ENCODE assay signal across 16 cellular contexts in the genomic region with DNA sequence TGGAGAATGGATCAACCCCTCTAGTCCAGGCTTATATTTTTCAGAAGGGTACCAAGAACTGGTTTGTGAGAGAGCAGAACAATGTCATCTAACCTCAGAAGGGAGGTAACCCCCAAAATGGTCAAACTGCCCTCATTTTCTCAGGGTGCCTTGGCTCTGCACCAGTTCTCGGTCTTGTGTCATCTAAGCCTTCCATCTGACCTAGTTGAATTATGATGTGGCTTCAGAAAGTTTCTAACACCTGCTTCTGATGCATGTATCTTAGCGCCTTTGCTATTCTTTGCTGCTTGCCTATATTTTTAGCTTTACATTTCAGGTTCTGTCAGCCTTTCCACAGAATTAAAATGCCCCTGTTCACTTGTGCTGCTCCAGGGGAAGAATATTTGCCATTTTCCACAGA.
DNase-seq lines count a peak whose midpoint lies in the region; ATAC-seq and TF ChIP-seq lines count a peak whose summit lies in the region.
"Had no signal": no experiment of that assay in that cellular context is flagged by ENCODE, and none has a peak within 500 bp of the region (broad histone marks: within the 10 kb centered on the region; RNA-seq: fewer than 3 reads in every experiment).

No MANE protein-coding gene starts in this region.

- H3K27me3 Mint-ChIP-seq in chondrocyte (ENCODE audit: low read depth): peaks cover 68% of the 10 kb centered on the region

- H2AFZ ChIP-seq in KMS-11 (ENCODE audit: low read depth): no peak overlapping the region

- no peaks in the 10 kb centered on the region for H3K4me1 Mint-ChIP-seq in chondrocyte (ENCODE audit: low read depth)
- H3K4me1 Mint-ChIP-seq: activated naive CD8-positive, alpha-beta T cell treated with anti-CD3 and anti-CD28 coated beads, Interleukin-2, amount 50 U/mL, for 24 hours had no signal

- ATAC-seq in GM18858 (IDR thresholded peaks at IDR 0.05; ENCODE audit: unreplicated experiment): peak; percentile 92
- ATAC-seq in GM21390 (IDR thresholded peaks at IDR 0.05; ENCODE audit: unreplicated experiment): peak; percentile 91
- peak; percentile 80 for ATAC-seq in HG02973 (IDR thresholded peaks at IDR 0.05; ENCODE audit: unreplicated experiment)
- no peak for ATAC-seq in omental fat pad (ENCODE audit: low FRiP score)
- ATAC-seq: activated naive CD8-positive, alpha-beta T cell treated with anti-CD3 and anti-CD28 coated beads, Interleukin-2, amount 50 U/mL, for 24 hours had no signal

- peak overlapping the region; percentile 22; the same call in 1 of the 2 replicates for H3K9ac ChIP-seq in KMS-11
- H3K9ac ChIP-seq: BLaER1 had no signal

- no peak overlapping the region for H3K27ac Mint-ChIP-seq in chondrocyte (ENCODE audit: unreplicated experiment)
- H3K27ac Mint-ChIP-seq: activated naive CD8-positive, alpha-beta T cell treated with anti-CD3 and anti-CD28 coated beads, Interleukin-2, amount 50 U/mL, for 24 hours; nephron progenitor cell had no signal

- H3K27ac ChIP-seq in KMS-11 (peak overlapping the region; percentile 82), dorsolateral prefrontal cortex (no peak overlapping the region)
- H3K27ac ChIP-seq: BLaER1, colonic mucosa, esophagus squamous epithelium, left ventricle myocardium inferior had no signal

- H3K27me3 ChIP-seq in KMS-11 (ENCODE audit: insufficient read depth, low read depth): no peaks in the 10 kb centered on the region
- peaks cover 0 to 3% (median 0%) of the 10 kb centered on the region in 45 donors for H3K27me3 ChIP-seq in dorsolateral prefrontal cortex
- H3K27me3 ChIP-seq: BLaER1, colonic mucosa had no signal

- no peak for TF ChIP-seq CTCF in KMS-11 (conservative IDR thresholded peaks at IDR 0.05; ENCODE audit: low read depth, low read length)
- no peak for TF ChIP-seq CTCF in omental fat pad (IDR thresholded peaks at IDR 0.05)
- TF ChIP-seq CTCF in dorsolateral prefrontal cortex (IDR thresholded peaks at IDR 0.05 in 54 of 56, conservative IDR thresholded peaks at IDR 0.05 in 2 of 56; ENCODE audit: low read depth in 1 of 56, partially characterized antibody in 56 of 56): no peak
- no peak for TF ChIP-seq CTCF in chondrocyte (IDR thresholded peaks at IDR 0.05)

- H3K36me3 Mint-ChIP-seq in chondrocyte (ENCODE audit: low read depth): no peaks in the 10 kb centered on the region

- intact Hi-C loops in dorsolateral prefrontal cortex (cut with DNase I): no loop called here

- H3K4me1 ChIP-seq in KMS-11 (ENCODE audit: low read depth, poor library complexity, severe bottlenecking): peaks cover 100% of the 10 kb centered on the region
- H3K4me1 ChIP-seq: colonic mucosa, esophagus squamous epithelium, left ventricle myocardium inferior had no signal

- H3K9me3 Mint-ChIP-seq in chondrocyte (ENCODE audit: low read depth): no peaks in the 10 kb centered on the region
- H3K9me3 Mint-ChIP-seq: activated naive CD8-positive, alpha-beta T cell treated with anti-CD3 and anti-CD28 coated beads, Interleukin-2, amount 50 U/mL, for 24 hours; nephron progenitor cell had no signal

- no peaks in the 10 kb centered on the region for H4K20me1 ChIP-seq in KMS-11 (ENCODE audit: insufficient read depth)
- H4K20me1 ChIP-seq: BLaER1 had no signal

- H3K4me3 ChIP-seq in KMS-11 (IDR thresholded peaks at IDR 0.05; ENCODE audit: insufficient read depth, low read depth, low read length) (no peak overlapping the region), dorsolateral prefrontal cortex (no peak overlapping the region)
- H3K4me3 ChIP-seq: BLaER1, colonic mucosa, esophagus squamous epithelium, left ventricle myocardium inferior had no signal

- H3K4me2 ChIP-seq in KMS-11: peak overlapping the region; percentile 75

- H3K36me3 ChIP-seq in KMS-11 (ENCODE audit: insufficient read depth): no peaks in the 10 kb centered on the region
- H3K36me3 ChIP-seq: BLaER1, colonic mucosa, esophagus squamous epithelium, left ventricle myocardium inferior had no signal

- H3K79me2 ChIP-seq in KMS-11 (ENCODE audit: insufficient read depth, low read depth): no peaks in the 10 kb centered on the region

- no peak overlapping the region for H3K4me3 Mint-ChIP-seq in chondrocyte (ENCODE audit: unreplicated experiment)
- H3K4me3 Mint-ChIP-seq: activated naive CD8-positive, alpha-beta T cell treated with anti-CD3 and anti-CD28 coated beads, Interleukin-2, amount 50 U/mL, for 24 hours; nephron progenitor cell had no signal

- DNase-seq in middle frontal gyrus (ENCODE audit: extremely low spot score, low spot score): no peak
- no peak for DNase-seq in omental fat pad (ENCODE audit: low spot score)
- DNase-seq in dorsolateral prefrontal cortex: no peak
- no peak for DNase-seq in chondrocyte (ENCODE audit: low spot score)
- DNase-seq: activated naive CD8-positive, alpha-beta T cell treated with anti-CD3 and anti-CD28 coated beads, Interleukin-2, amount 50 U/mL, for 24 hours; colonic mucosa; DMS79 treated with DMSO at 0.1 percent for 48 hours; esophagus squamous epithelium; hypothalamus; left ventricle myocardium inferior; nephron progenitor cell had no signal
